Comparison of ENCODE assay signal across 2 cellular contexts in the genomic region with DNA sequence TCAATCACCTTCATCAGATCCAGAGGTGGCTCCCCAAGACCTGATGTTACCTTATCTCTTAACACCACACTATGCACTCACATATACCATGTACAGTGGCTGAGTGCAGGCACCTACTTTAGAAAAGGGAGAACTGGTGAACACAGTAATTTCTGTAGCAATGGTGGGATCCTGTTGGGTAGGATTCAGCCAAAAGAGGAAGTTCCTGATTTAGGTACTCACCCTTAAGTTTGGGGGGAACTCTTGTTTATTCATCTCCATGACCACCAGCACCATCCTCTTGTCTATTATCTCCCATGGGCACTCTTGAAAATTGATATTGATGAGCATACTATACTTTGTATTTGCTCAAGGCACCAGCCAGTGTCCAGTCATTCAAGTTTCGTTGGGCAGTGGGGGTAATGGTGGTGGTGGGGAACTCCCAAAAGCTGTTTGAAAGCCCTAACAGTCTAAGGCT.
A peak's percentile ranks its signal among the peaks of the same experiment; 100 is the strongest.
TF ChIP-seq lines count a peak whose summit lies in the region.

No MANE protein-coding gene starts in this region.

TF ChIP-seq in GM12878, 131 proteins besides CTCF, POLR2A, EP300 and RAD21 (continued from another document and continues in another):
- TF ChIP-seq, protein P1, sequence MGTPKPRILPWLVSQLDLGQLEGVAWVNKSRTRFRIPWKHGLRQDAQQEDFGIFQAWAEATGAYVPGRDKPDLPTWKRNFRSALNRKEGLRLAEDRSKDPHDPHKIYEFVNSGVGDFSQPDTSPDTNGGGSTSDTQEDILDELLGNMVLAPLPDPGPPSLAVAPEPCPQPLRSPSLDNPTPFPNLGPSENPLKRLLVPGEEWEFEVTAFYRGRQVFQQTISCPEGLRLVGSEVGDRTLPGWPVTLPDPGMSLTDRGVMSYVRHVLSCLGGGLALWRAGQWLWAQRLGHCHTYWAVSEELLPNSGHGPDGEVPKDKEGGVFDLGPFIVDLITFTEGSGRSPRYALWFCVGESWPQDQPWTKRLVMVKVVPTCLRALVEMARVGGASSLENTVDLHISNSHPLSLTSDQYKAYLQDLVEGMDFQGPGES (IDR thresholded peaks at IDR 0.05), result no peak
- TF ChIP-seq MYC (IDR thresholded peaks at IDR 0.05; ENCODE audit: insufficient read depth, insufficient read length, insufficient replicate concordance, low read length, severe bottlenecking) (no peak), CREB1 (IDR thresholded peaks at IDR 0.05; ENCODE audit: low read depth) (no peak), STAT3 (IDR thresholded peaks at IDR 0.05; ENCODE audit: low read depth, low read length) (no peak), SP1 (IDR thresholded peaks at IDR 0.05; ENCODE audit: low read depth, low read length) (no peak), SIN3A (IDR thresholded peaks at IDR 0.05; ENCODE audit: low read depth, low read length) (no peak), ZNF384 (IDR thresholded peaks at IDR 0.05; ENCODE audit: borderline replicate concordance, low read depth, low read length) (no peak), CUX1 (IDR thresholded peaks at IDR 0.05; ENCODE audit: insufficient replicate concordance, low read depth, low read length) (no peak), TCF12 (IDR thresholded peaks at IDR 0.05; ENCODE audit: low read depth, low read length) (no peak), CHD4 (IDR thresholded peaks at IDR 0.05) (no peak), SUPT20H (IDR thresholded peaks at IDR 0.05; ENCODE audit: borderline replicate concordance, control insufficient read depth, low read depth, low read length) (no peak), ZNF24 (IDR thresholded peaks at IDR 0.05) (no peak), TARDBP (IDR thresholded peaks at IDR 0.05; ENCODE audit: borderline replicate concordance) (no peak), KDM1A (IDR thresholded peaks at IDR 0.05; ENCODE audit: borderline replicate concordance) (no peak), TBL1XR1 (IDR thresholded peaks at IDR 0.05; ENCODE audit: low read depth, low read length) (no peak), ZBTB33 (IDR thresholded peaks at IDR 0.05) (no peak), CBX5 (IDR thresholded peaks at IDR 0.05; ENCODE audit: low read depth) (0 out of 2 replicates have a peak, but pooled peaks have one; percentile 13), ZNF217 (IDR thresholded peaks at IDR 0.05) (no peak)

TF ChIP-seq in HepG2, 621 proteins besides CTCF, POLR2A, EP300 and RAD21 (continued from another document):
- TF ChIP-seq ELK4 (CRISPR knock-in tag; IDR thresholded peaks at IDR 0.05; ENCODE audit: borderline replicate concordance) (no peak), NBN (conservative IDR thresholded peaks at IDR 0.05) (no peak), ATF2 (CRISPR knock-in tag; IDR thresholded peaks at IDR 0.05) (no peak), SMAD1 (CRISPR knock-in tag; IDR thresholded peaks at IDR 0.05; ENCODE audit: borderline replicate concordance, low read depth) (no peak), CEBPG (CRISPR knock-in tag; IDR thresholded peaks at IDR 0.05) (no peak), MEIS2 (CRISPR knock-in tag; IDR thresholded peaks at IDR 0.05) (no peak), AKNA (CRISPR knock-in tag; IDR thresholded peaks at IDR 0.05; ENCODE audit: borderline replicate concordance) (no peak), ZBTB49 (CRISPR knock-in tag; IDR thresholded peaks at IDR 0.05; ENCODE audit: borderline replicate concordance) (no peak), ZNF619 (CRISPR knock-in tag; IDR thresholded peaks at IDR 0.05) (no peak), ZNF777 (CRISPR knock-in tag; IDR thresholded peaks at IDR 0.05) (no peak)
- TF ChIP-seq, protein P2, sequence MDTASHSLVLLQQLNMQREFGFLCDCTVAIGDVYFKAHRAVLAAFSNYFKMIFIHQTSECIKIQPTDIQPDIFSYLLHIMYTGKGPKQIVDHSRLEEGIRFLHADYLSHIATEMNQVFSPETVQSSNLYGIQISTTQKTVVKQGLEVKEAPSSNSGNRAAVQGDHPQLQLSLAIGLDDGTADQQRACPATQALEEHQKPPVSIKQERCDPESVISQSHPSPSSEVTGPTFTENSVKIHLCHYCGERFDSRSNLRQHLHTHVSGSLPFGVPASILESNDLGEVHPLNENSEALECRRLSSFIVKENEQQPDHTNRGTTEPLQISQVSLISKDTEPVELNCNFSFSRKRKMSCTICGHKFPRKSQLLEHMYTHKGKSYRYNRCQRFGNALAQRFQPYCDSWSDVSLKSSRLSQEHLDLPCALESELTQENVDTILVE (CRISPR knock-in tag; IDR thresholded peaks at IDR 0.05), result no peak
- TF ChIP-seq, protein P3, sequence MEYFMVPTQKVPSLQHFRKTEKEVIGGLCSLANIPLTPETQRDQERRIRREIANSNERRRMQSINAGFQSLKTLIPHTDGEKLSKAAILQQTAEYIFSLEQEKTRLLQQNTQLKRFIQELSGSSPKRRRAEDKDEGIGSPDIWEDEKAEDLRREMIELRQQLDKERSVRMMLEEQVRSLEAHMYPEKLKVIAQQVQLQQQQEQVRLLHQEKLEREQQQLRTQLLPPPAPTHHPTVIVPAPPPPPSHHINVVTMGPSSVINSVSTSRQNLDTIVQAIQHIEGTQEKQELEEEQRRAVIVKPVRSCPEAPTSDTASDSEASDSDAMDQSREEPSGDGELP (IDR thresholded peaks at IDR 0.05; ENCODE audit: borderline replicate concordance, low read depth), result no peak
TF ChIP-seq in HepG2: peak in this region for 0.
